8 cellular contexts compared by ENCODE assay signal in the genomic region with DNA sequence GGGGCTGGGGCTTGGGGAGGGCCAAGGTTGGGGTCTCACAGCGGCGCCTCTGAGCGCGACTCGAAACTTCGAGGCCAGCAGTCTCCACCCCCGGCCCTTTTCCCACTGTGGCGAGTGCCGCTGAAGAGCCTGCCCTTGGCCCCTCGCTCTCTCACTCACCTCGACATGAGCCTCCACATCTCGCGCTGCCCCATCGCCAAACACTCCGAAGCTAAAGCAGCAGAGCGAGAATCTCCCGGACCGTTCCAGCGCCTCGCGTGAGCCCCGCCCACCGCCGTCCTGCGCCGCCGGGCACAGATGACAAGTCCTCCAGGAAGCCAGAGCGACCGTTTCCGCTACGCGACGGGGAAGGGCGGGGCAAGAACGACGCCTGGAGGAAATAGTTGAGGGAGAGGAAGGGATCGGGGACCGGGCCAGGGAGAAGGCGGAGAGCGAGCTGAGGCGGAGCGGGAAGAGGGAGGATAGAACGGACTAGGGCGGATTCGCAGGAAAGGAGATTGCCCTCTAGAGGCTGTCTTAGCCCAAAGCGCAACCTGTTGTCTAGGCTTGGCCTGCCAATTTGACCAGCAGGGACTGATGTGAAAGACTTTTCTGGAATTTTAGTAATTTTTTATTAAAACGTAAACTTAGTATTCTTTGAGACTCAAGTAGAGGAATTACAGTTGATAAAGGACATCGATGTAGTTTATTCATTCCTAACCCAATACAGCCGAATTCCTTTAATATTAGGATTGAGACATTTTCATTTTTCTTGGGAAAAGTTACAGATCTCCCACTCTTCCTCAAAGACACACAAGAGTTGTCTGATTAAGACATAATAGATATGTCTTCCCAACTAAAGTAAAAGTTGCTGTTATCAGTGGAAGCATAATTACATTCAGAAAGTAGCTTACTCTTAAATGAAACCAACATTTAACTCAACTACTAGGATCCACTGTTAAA. TPM values are rescaled to one million over a fixed set of nuclear protein-coding genes. Genes with fewer than 3 reads are reported as not detected.
DNase-seq lines count a peak whose midpoint lies in the region; ATAC-seq and TF ChIP-seq lines count a peak whose summit lies in the region.

A gene with protein sequence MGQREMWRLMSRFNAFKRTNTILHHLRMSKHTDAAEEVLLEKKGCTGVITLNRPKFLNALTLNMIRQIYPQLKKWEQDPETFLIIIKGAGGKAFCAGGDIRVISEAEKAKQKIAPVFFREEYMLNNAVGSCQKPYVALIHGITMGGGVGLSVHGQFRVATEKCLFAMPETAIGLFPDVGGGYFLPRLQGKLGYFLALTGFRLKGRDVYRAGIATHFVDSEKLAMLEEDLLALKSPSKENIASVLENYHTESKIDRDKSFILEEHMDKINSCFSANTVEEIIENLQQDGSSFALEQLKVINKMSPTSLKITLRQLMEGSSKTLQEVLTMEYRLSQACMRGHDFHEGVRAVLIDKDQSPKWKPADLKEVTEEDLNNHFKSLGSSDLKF (minus strand): TSS at position 270 of the 942 bp plus-strand sequence. CDS start 76 bp downstream, at position 194.

- H3K27ac ChIP-seq in coronary artery = peak within 1 kb of the TSS; percentile 81 to 83

- H3K9me3 ChIP-seq in BE2C = no peaks in the 10 kb centered on the region

- ATAC-seq in HG03442 (IDR thresholded peaks at IDR 0.05; ENCODE audit: unreplicated experiment) = peak; percentile 90
- ATAC-seq in left colon = peak; percentile 96

- H3K36me3 ChIP-seq in BE2C = no peaks in the 10 kb centered on the region

- peak within 1 kb of the TSS; percentile 96 for H3K4me3 ChIP-seq in BE2C (ENCODE audit: low read depth, low read length)
- peak within 1 kb of the TSS; percentile 74 for H3K4me3 ChIP-seq in coronary artery

- peaks cover 35% of the 10 kb centered on the region for H3K4me1 Mint-ChIP-seq in activated CD4-positive, alpha-beta T cell treated with anti-CD3 and anti-CD28 coated beads, Interleukin-2, amount 10 ng/mL, durations not matched to agents 24 days and 14 days

- peak; percentile 84 for TF ChIP-seq POLR2A in GM19193 (IDR thresholded peaks at IDR 0.05; ENCODE audit: extremely low read depth, insufficient read depth, insufficient read length)

- peak; percentile 99 for DNase-seq in BE2C
- DNase-seq in NCI-H524 (lab: John Stamatoyannopoulos, UW) = peak; percentile 97 to 98
- peak; percentile 96 for DNase-seq in activated CD4-positive, alpha-beta T cell treated with anti-CD3 and anti-CD28 coated beads, Interleukin-2, amount 10 ng/mL, durations not matched to agents 24 days and 14 days
- peak; percentile 99 for DNase-seq in coronary artery (ENCODE audit: low spot score)
- peak; percentile 99 for DNase-seq in left colon
- peak; percentile 90 to 97 for DNase-seq in stimulated activated CD4-positive, alpha-beta T cell treated with anti-CD3 and anti-CD28 coated beads, Interleukin-2, amount 100 ng/mL, for 24 hours

- peak within 1 kb of the TSS; percentile 95 for H3K4me3 Mint-ChIP-seq in activated CD4-positive, alpha-beta T cell treated with anti-CD3 and anti-CD28 coated beads, Interleukin-2, amount 10 ng/mL, durations not matched to agents 24 days and 14 days

- TF ChIP-seq CTCF in BE2C (IDR thresholded peaks at IDR 0.05; ENCODE audit: low read depth, low read length) (peak; percentile 98), coronary artery (IDR thresholded peaks at IDR 0.05) (no peak)

- H3K9me3 Mint-ChIP-seq in activated CD4-positive, alpha-beta T cell treated with anti-CD3 and anti-CD28 coated beads, Interleukin-2, amount 10 ng/mL, durations not matched to agents 24 days and 14 days = no peaks in the 10 kb centered on the region

- H3K27me3 ChIP-seq in BE2C = no peaks in the 10 kb centered on the region

- peak within 1 kb of the TSS; percentile 94 for H3K27ac Mint-ChIP-seq in activated CD4-positive, alpha-beta T cell treated with anti-CD3 and anti-CD28 coated beads, Interleukin-2, amount 10 ng/mL, durations not matched to agents 24 days and 14 days

- peaks cover 5% of the 10 kb centered on the region for H3K36me3 Mint-ChIP-seq in activated CD4-positive, alpha-beta T cell treated with anti-CD3 and anti-CD28 coated beads, Interleukin-2, amount 10 ng/mL, durations not matched to agents 24 days and 14 days (ENCODE audit: low read depth)

- intact Hi-C loops in activated CD4-positive, alpha-beta T cell treated with anti-CD3 and anti-CD28 coated beads, Interleukin-2, amount 10 ng/mL, durations not matched to agents 24 days and 14 days (cut with micrococcal nuclease) = loop anchor here (1.0 to 10.0 kb wide), 8 partner anchors 24 to 875 kb away; a partner anchor contains a TSS
- intact Hi-C loops in left colon (cut with DNase I, micrococcal nuclease) = no loop called here

- peaks cover 2% of the 10 kb centered on the region for H3K27me3 Mint-ChIP-seq in activated CD4-positive, alpha-beta T cell treated with anti-CD3 and anti-CD28 coated beads, Interleukin-2, amount 10 ng/mL, durations not matched to agents 24 days and 14 days

- H3K4me1 ChIP-seq in BE2C = no peaks in the 10 kb centered on the region

RNA-seq across cellular contexts. Expression of the gene that starts here (rescaled TPM):
- 14.5 TPM for polyA plus RNA-seq in BE2C (2012; ENCODE audit: insufficient read depth, insufficient read length, low read depth)
- 26.7 and 29.1 TPM in 2 replicates for total RNA-seq in activated CD4-positive, alpha-beta T cell treated with anti-CD3 and anti-CD28 coated beads, Interleukin-2, amount 10 ng/mL, durations not matched to agents 24 days and 14 days
- total RNA-seq in left colon = 10 to 100 TPM; 51.4 to 66.1 TPM

Comparison
In these comparisons a context has a peak if more than half of its experiments do, and no peak if none do; other contexts are left out.
1. Peak in every context shown above with its lines: DNase-seq, ATAC-seq, H3K4me3 ChIP-seq and H3K27ac ChIP-seq.